8 cellular contexts compared by ENCODE assay signal in genomic region chr15:74894383-74894782, GRCh38. TPM values are rescaled to one million over a fixed set of nuclear protein-coding genes. Genes with fewer than 3 reads are reported as not detected.
DNase-seq lines count a peak whose midpoint lies in the region; ATAC-seq and TF ChIP-seq lines count a peak whose summit lies in the region.
"Not testable (repeated sequence)": the region's sequence is repeated elsewhere in the genome, so short reads cannot be mapped to it uniquely, and the experiment has no call there.

No MANE protein-coding gene starts in this region.

- TF ChIP-seq CTCF in HEK293 (tag by site-specific recombination; IDR thresholded peaks at IDR 0.05): not testable (repeated sequence)

- H3K27ac ChIP-seq in CD4-positive, CD25-positive, alpha-beta regulatory T cell (ENCODE audit: insufficient read depth, low read length, poor library complexity, severe bottlenecking): peak overlapping the region; percentile 65
- peak overlapping the region; percentile 39 for H3K27ac ChIP-seq in CD4-positive, alpha-beta memory T cell (ENCODE audit: low read depth, low read length)
- H3K27ac ChIP-seq in HEK293 (ENCODE audit: extremely low read depth, low read depth, low read length): not testable (repeated sequence)

- H3K36me3 ChIP-seq in CD4-positive, CD25-positive, alpha-beta regulatory T cell (ENCODE audit: control insufficient read depth, insufficient read depth, low read length): peaks cover 28% of the 10 kb centered on the region
- H3K36me3 ChIP-seq in CD4-positive, alpha-beta memory T cell (ENCODE audit: insufficient read depth, low read length): peaks cover 18% of the 10 kb centered on the region
- H3K36me3 ChIP-seq in HEK293 (ENCODE audit: control insufficient read depth in 2 of 2, insufficient read depth in 1 of 2, low read length in 2 of 2): peaks cover 25 to 66% of the 10 kb centered on the region in 2 experiments; a peak in 2 of 3 replicates

- H3K27me3 ChIP-seq in CD4-positive, CD25-positive, alpha-beta regulatory T cell (ENCODE audit: control insufficient read depth, insufficient read depth, low read length); CD4-positive, alpha-beta memory T cell (ENCODE audit: insufficient read depth, low read length): not testable (repeated sequence)

- H3K27ac Mint-ChIP-seq in CD4-positive, CD25-positive, alpha-beta regulatory T cell: peak overlapping the region in 1 of 3 donors; percentile 92
- H3K27ac Mint-ChIP-seq in CD4-positive, alpha-beta memory T cell: peak overlapping the region in 5 of 7 donors; percentile 23 to 99 (median 68)
- peak overlapping the region; percentile 20 for H3K27ac Mint-ChIP-seq in T-helper 2 cell treated with Interferon-gamma antibody and Interleukin-4, amounts not matched to agents 5 μg/mL and 100 μg/mL, for 36 hours
- H3K27ac Mint-ChIP-seq in activated CD4-positive, alpha-beta memory T cell treated with anti-CD3 and anti-CD28 coated beads, Interleukin-2, amount 10 ng/mL, durations not matched to agents 7 days and 5 days: peak overlapping the region; percentile 99
- H3K27ac Mint-ChIP-seq in activated naive CD4-positive, alpha-beta T cell treated with anti-CD3 and anti-CD28 coated beads, Interleukin-2, amount 50 U/mL, for 24 hours: peak overlapping the region; percentile 30
- H3K27ac Mint-ChIP-seq in naive thymus-derived CD8-positive, alpha-beta T cell: peak overlapping the region in 6 of 10 donors; percentile 3 to 99 (median 86)

- H3K4me1 ChIP-seq in CD4-positive, CD25-positive, alpha-beta regulatory T cell (ENCODE audit: control insufficient read depth, insufficient read depth, low read length, poor library complexity, severe bottlenecking): peaks cover 48% of the 10 kb centered on the region
- H3K4me1 ChIP-seq in CD4-positive, alpha-beta memory T cell (ENCODE audit: insufficient read depth, low read length): peaks cover 49% of the 10 kb centered on the region
- not testable (repeated sequence) for H3K4me1 ChIP-seq in HEK293 (ENCODE audit: control insufficient read depth, insufficient read depth, low read length)

- peaks cover 18 to 71% (median 32%) of the 10 kb centered on the region in 4 donors for H3K4me1 Mint-ChIP-seq in CD4-positive, CD25-positive, alpha-beta regulatory T cell
- H3K4me1 Mint-ChIP-seq in CD4-positive, alpha-beta memory T cell: peaks cover 26 to 47% (median 37%) of the 10 kb centered on the region in 4 donors
- H3K4me1 Mint-ChIP-seq in T-helper 2 cell treated with Interferon-gamma antibody and Interleukin-4, amounts not matched to agents 5 μg/mL and 100 μg/mL, for 36 hours (ENCODE audit: low read depth): peaks cover 33% of the 10 kb centered on the region
- H3K4me1 Mint-ChIP-seq in activated CD4-positive, alpha-beta memory T cell treated with anti-CD3 and anti-CD28 coated beads, Interleukin-2, amount 10 ng/mL, durations not matched to agents 7 days and 5 days: peaks cover 59% of the 10 kb centered on the region
- peaks cover 42% of the 10 kb centered on the region for H3K4me1 Mint-ChIP-seq in activated naive CD4-positive, alpha-beta T cell treated with anti-CD3 and anti-CD28 coated beads, Interleukin-2, amount 50 U/mL, for 24 hours
- peaks cover 18 to 49% (median 46%) of the 10 kb centered on the region in 4 donors for H3K4me1 Mint-ChIP-seq in naive thymus-derived CD8-positive, alpha-beta T cell

- DNase-seq in CD4-positive, CD25-positive, alpha-beta regulatory T cell; CD4-positive, alpha-beta memory T cell; T-helper 2 cell treated with Interferon-gamma antibody and Interleukin-4, amounts not matched to agents 5 μg/mL and 100 μg/mL, for 36 hours (ENCODE audit: low spot score); activated CD4-positive, alpha-beta memory T cell treated with anti-CD3 and anti-CD28 coated beads, Interleukin-2, amount 10 ng/mL, durations not matched to agents 7 days and 5 days; naive thymus-derived CD8-positive, alpha-beta T cell: not testable (repeated sequence)
- peak; percentile 23 for DNase-seq in left ventricle myocardium superior

- not testable (repeated sequence) for H3K27me3 Mint-ChIP-seq in CD4-positive, CD25-positive, alpha-beta regulatory T cell; CD4-positive, alpha-beta memory T cell; T-helper 2 cell treated with Interferon-gamma antibody and Interleukin-4, amounts not matched to agents 5 μg/mL and 100 μg/mL, for 36 hours (ENCODE audit: low read depth); activated CD4-positive, alpha-beta memory T cell treated with anti-CD3 and anti-CD28 coated beads, Interleukin-2, amount 10 ng/mL, durations not matched to agents 7 days and 5 days; activated naive CD4-positive, alpha-beta T cell treated with anti-CD3 and anti-CD28 coated beads, Interleukin-2, amount 50 U/mL, for 24 hours; naive thymus-derived CD8-positive, alpha-beta T cell

- not testable (repeated sequence) for ATAC-seq in CD4-positive, CD25-positive, alpha-beta regulatory T cell (ENCODE audit: low read depth in 2 of 2); left ventricle myocardium superior; naive thymus-derived CD8-positive, alpha-beta T cell

- H3K9me3 Mint-ChIP-seq in CD4-positive, CD25-positive, alpha-beta regulatory T cell; CD4-positive, alpha-beta memory T cell; T-helper 2 cell treated with Interferon-gamma antibody and Interleukin-4, amounts not matched to agents 5 μg/mL and 100 μg/mL, for 36 hours; activated CD4-positive, alpha-beta memory T cell treated with anti-CD3 and anti-CD28 coated beads, Interleukin-2, amount 10 ng/mL, durations not matched to agents 7 days and 5 days; activated naive CD4-positive, alpha-beta T cell treated with anti-CD3 and anti-CD28 coated beads, Interleukin-2, amount 50 U/mL, for 24 hours; naive thymus-derived CD8-positive, alpha-beta T cell: not testable (repeated sequence)

- intact Hi-C loops in CD4-positive, alpha-beta memory T cell (cut with micrococcal nuclease): loop anchor here (5.0 kb wide), 1 partner anchor 43 kb away; the partner anchor contains the start of gene COX5A
- intact Hi-C loops in left ventricle myocardium superior (cut with micrococcal nuclease): not testable (repeated sequence)

- peak overlapping the region in 2 of 4 donors; percentile 16 to 84 for H3K4me3 Mint-ChIP-seq in CD4-positive, CD25-positive, alpha-beta regulatory T cell
- H3K4me3 Mint-ChIP-seq in CD4-positive, alpha-beta memory T cell; T-helper 2 cell treated with Interferon-gamma antibody and Interleukin-4, amounts not matched to agents 5 μg/mL and 100 μg/mL, for 36 hours; activated CD4-positive, alpha-beta memory T cell treated with anti-CD3 and anti-CD28 coated beads, Interleukin-2, amount 10 ng/mL, durations not matched to agents 7 days and 5 days; activated naive CD4-positive, alpha-beta T cell treated with anti-CD3 and anti-CD28 coated beads, Interleukin-2, amount 50 U/mL, for 24 hours; naive thymus-derived CD8-positive, alpha-beta T cell: not testable (repeated sequence)

- CTCF ChIA-PET in CD4-positive, alpha-beta memory T cell (lab: Charles Lee; ENCODE audit: partially characterized antibody): interaction anchor here (0.7 to 3.1 kb wide), 12 partner anchors 10 to 114 kb away, joined by 3 to 18 read pairs (median 3); partner anchors contain the start of gene FAM219B
- CTCF ChIA-PET in HEK293 (lab: Yijun Ruan, JAX): interaction anchor here (0.6 to 7.7 kb wide), 5 partner anchors 8 to 1164 kb away, joined by 3 to 57 read pairs (median 5); no protein-coding TSS in a partner anchor
- CTCF ChIA-PET in activated CD4-positive, alpha-beta memory T cell treated with anti-CD3 and anti-CD28 coated beads, Interleukin-2, amount 10 ng/mL, durations not matched to agents 7 days and 5 days (lab: Charles Lee): interaction anchor here (0.9 to 3.5 kb wide), 9 partner anchors 7 to 123 kb away, joined by 4 to 25 read pairs (median 6); partner anchors contain the start of gene SCAMP2

- not testable (repeated sequence) for H3K4me3 ChIP-seq in CD4-positive, CD25-positive, alpha-beta regulatory T cell (ENCODE audit: low read depth, low read length); CD4-positive, alpha-beta memory T cell (ENCODE audit: low read length in 2 of 2); HEK293 (ENCODE audit: low read depth, low read length)

- not testable (repeated sequence) for H3K9me3 ChIP-seq in CD4-positive, CD25-positive, alpha-beta regulatory T cell (ENCODE audit: control insufficient read depth in 2 of 2, low read length in 2 of 2); CD4-positive, alpha-beta memory T cell (ENCODE audit: control insufficient read depth in 1 of 2, low read length in 2 of 2); HEK293 (ENCODE audit: control insufficient read depth, insufficient read depth, low read depth, low read length)

- POLR2A ChIA-PET in CD4-positive, alpha-beta memory T cell (lab: Charles Lee; ENCODE audit: partially characterized antibody): interaction anchor here (0.6 to 10.7 kb wide), 16 partner anchors 9 to 279 kb away, joined by 3 to 155 read pairs (median 4); partner anchors contain the start of genes CLK3, COX5A, CPLX3 and FAM219B
- POLR2A ChIA-PET in HEK293 (lab: Yijun Ruan, JAX): interaction anchor here (0.5 to 1.5 kb wide), 7 partner anchors 12 to 1782 kb away, joined by 3 to 8 read pairs (median 4); partner anchors contain the start of gene FAM219B
- POLR2A ChIA-PET in activated CD4-positive, alpha-beta memory T cell treated with anti-CD3 and anti-CD28 coated beads, Interleukin-2, amount 10 ng/mL, durations not matched to agents 7 days and 5 days (lab: Charles Lee): interaction anchor here (1.3 to 7.5 kb wide), 10 partner anchors 8 to 111 kb away, joined by 4 to 110 read pairs (median 24); partner anchors contain the start of genes FAM219B, RPP25, SCAMP2 and ULK3
- POLR2A ChIA-PET in naive thymus-derived CD8-positive, alpha-beta T cell (lab: Charles Lee): interaction anchor here (0.7 to 2.9 kb wide), 10 partner anchors 10 to 307 kb away, joined by 3 to 28 read pairs (median 10); partner anchors contain the start of genes COX5A, FAM219B, SCAMP2 and ULK3

- peaks cover 25% of the 10 kb centered on the region for H3K36me3 Mint-ChIP-seq in CD4-positive, CD25-positive, alpha-beta regulatory T cell
- peaks cover 11 to 33% of the 10 kb centered on the region in 2 donors for H3K36me3 Mint-ChIP-seq in CD4-positive, alpha-beta memory T cell
- peaks cover 41% of the 10 kb centered on the region for H3K36me3 Mint-ChIP-seq in T-helper 2 cell treated with Interferon-gamma antibody and Interleukin-4, amounts not matched to agents 5 μg/mL and 100 μg/mL, for 36 hours (ENCODE audit: low read depth)
- peaks cover 63% of the 10 kb centered on the region for H3K36me3 Mint-ChIP-seq in activated CD4-positive, alpha-beta memory T cell treated with anti-CD3 and anti-CD28 coated beads, Interleukin-2, amount 10 ng/mL, durations not matched to agents 7 days and 5 days (ENCODE audit: low read depth)
- not testable (repeated sequence) for H3K36me3 Mint-ChIP-seq in activated naive CD4-positive, alpha-beta T cell treated with anti-CD3 and anti-CD28 coated beads, Interleukin-2, amount 50 U/mL, for 24 hours
- peaks cover 6 to 21% (median 6%) of the 10 kb centered on the region in 3 donors for H3K36me3 Mint-ChIP-seq in naive thymus-derived CD8-positive, alpha-beta T cell

RNA-seq across cellular contexts. Expression of gene MPI, which starts 4.5 kb away (rescaled TPM):
- total RNA-seq in CD4-positive, CD25-positive, alpha-beta regulatory T cell: 49.6 TPM
- polyA plus RNA-seq in CD4-positive, CD25-positive, alpha-beta regulatory T cell: 100 to 1,000 TPM in 2 of 4 donors, 10 to 100 TPM in 2; 77.2 to 108 (median 100.0) TPM
- total RNA-seq in CD4-positive, alpha-beta memory T cell: 10 to 100 TPM; 70.4 to 73.1 TPM
- 10 to 100 TPM; 63.0 to 66.2 TPM for polyA plus RNA-seq in CD4-positive, alpha-beta memory T cell
- 10 to 100 TPM; 82.8 to 92.9 TPM for total RNA-seq in activated CD4-positive, alpha-beta memory T cell treated with anti-CD3 and anti-CD28 coated beads, Interleukin-2, amount 10 ng/mL, durations not matched to agents 7 days and 5 days
- 53.7 TPM for total RNA-seq in left ventricle myocardium superior
- 10 to 100 TPM; 74.3 to 77.4 TPM for total RNA-seq in naive thymus-derived CD8-positive, alpha-beta T cell
- 10 to 100 TPM; 80.5 to 85.6 (median 85.3) TPM for polyA plus RNA-seq in naive thymus-derived CD8-positive, alpha-beta T cell

RNA-seq across cellular contexts. Expression of gene FAM219B, which starts 12.3 kb away (rescaled TPM):
- total RNA-seq in CD4-positive, CD25-positive, alpha-beta regulatory T cell: 79.7 TPM
- polyA plus RNA-seq in CD4-positive, CD25-positive, alpha-beta regulatory T cell: 10 to 100 TPM; 22.0 to 26.9 (median 24.8) TPM
- 100 to 1,000 TPM; 101 to 117 TPM for total RNA-seq in CD4-positive, alpha-beta memory T cell
- polyA plus RNA-seq in CD4-positive, alpha-beta memory T cell: 10 to 100 TPM; 17.4 to 26.1 TPM
- total RNA-seq in activated CD4-positive, alpha-beta memory T cell treated with anti-CD3 and anti-CD28 coated beads, Interleukin-2, amount 10 ng/mL, durations not matched to agents 7 days and 5 days: 100 to 1,000 TPM; 103 to 116 TPM
- total RNA-seq in left ventricle myocardium superior: 110 TPM
- 10 to 100 TPM; 80.2 to 91.5 TPM for total RNA-seq in naive thymus-derived CD8-positive, alpha-beta T cell
- polyA plus RNA-seq in naive thymus-derived CD8-positive, alpha-beta T cell: 10 to 100 TPM; 18.8 to 22.3 (median 20.7) TPM

RNA-seq across cellular contexts. Expression of gene SCAMP2, which starts 21.2 kb away (rescaled TPM):
- 107 TPM for total RNA-seq in CD4-positive, CD25-positive, alpha-beta regulatory T cell
- polyA plus RNA-seq in CD4-positive, CD25-positive, alpha-beta regulatory T cell: 100 to 1,000 TPM; 145 to 194 (median 159) TPM
- 100 to 1,000 TPM; 132 to 138 TPM for total RNA-seq in CD4-positive, alpha-beta memory T cell
- 100 to 1,000 TPM; 152 to 179 TPM for polyA plus RNA-seq in CD4-positive, alpha-beta memory T cell
- 100 to 1,000 TPM; 144 to 156 TPM for total RNA-seq in activated CD4-positive, alpha-beta memory T cell treated with anti-CD3 and anti-CD28 coated beads, Interleukin-2, amount 10 ng/mL, durations not matched to agents 7 days and 5 days
- 46.2 TPM for total RNA-seq in left ventricle myocardium superior
- total RNA-seq in naive thymus-derived CD8-positive, alpha-beta T cell: 100 to 1,000 TPM; 113 to 117 TPM
- 100 to 1,000 TPM; 109 to 121 (median 119) TPM for polyA plus RNA-seq in naive thymus-derived CD8-positive, alpha-beta T cell

RNA-seq across cellular contexts. Expression of gene COX5A, which starts 43.5 kb away (rescaled TPM):
- total RNA-seq in CD4-positive, CD25-positive, alpha-beta regulatory T cell: 91.8 TPM
- polyA plus RNA-seq in CD4-positive, CD25-positive, alpha-beta regulatory T cell: 100 to 1,000 TPM; 383 to 512 (median 449) TPM
- total RNA-seq in CD4-positive, alpha-beta memory T cell: 10 to 100 TPM; 66.8 to 74.4 TPM
- polyA plus RNA-seq in CD4-positive, alpha-beta memory T cell: 100 to 1,000 TPM; 331 to 336 TPM
- 100 to 1,000 TPM; 273 to 274 TPM for total RNA-seq in activated CD4-positive, alpha-beta memory T cell treated with anti-CD3 and anti-CD28 coated beads, Interleukin-2, amount 10 ng/mL, durations not matched to agents 7 days and 5 days
- total RNA-seq in left ventricle myocardium superior: 1,577 TPM
- 10 to 100 TPM; 60.0 to 66.0 TPM for total RNA-seq in naive thymus-derived CD8-positive, alpha-beta T cell
- 100 to 1,000 TPM; 268 to 362 (median 276) TPM for polyA plus RNA-seq in naive thymus-derived CD8-positive, alpha-beta T cell

RNA-seq across cellular contexts. Expression of gene ULK3, which starts 51.4 kb away (rescaled TPM):
- total RNA-seq in CD4-positive, CD25-positive, alpha-beta regulatory T cell: 54.4 TPM
- 10 to 100 TPM; 22.5 to 38.1 (median 34.7) TPM for polyA plus RNA-seq in CD4-positive, CD25-positive, alpha-beta regulatory T cell
- total RNA-seq in CD4-positive, alpha-beta memory T cell: 10 to 100 TPM; 84.9 to 88.3 TPM
- polyA plus RNA-seq in CD4-positive, alpha-beta memory T cell: 10 to 100 TPM; 33.6 to 38.5 TPM
- total RNA-seq in activated CD4-positive, alpha-beta memory T cell treated with anti-CD3 and anti-CD28 coated beads, Interleukin-2, amount 10 ng/mL, durations not matched to agents 7 days and 5 days: 10 to 100 TPM; 74.9 to 84.2 TPM
- total RNA-seq in left ventricle myocardium superior: 47.5 TPM
- 10 to 100 TPM; 82.8 to 83.6 TPM for total RNA-seq in naive thymus-derived CD8-positive, alpha-beta T cell
- 10 to 100 TPM; 16.3 to 32.2 (median 16.6) TPM for polyA plus RNA-seq in naive thymus-derived CD8-positive, alpha-beta T cell
